ENCODE assay signal across 8 cellular contexts in genomic region chr20:44460795-44461141, GRCh38. TPM values are rescaled to one million over a fixed set of nuclear protein-coding genes. Genes with fewer than 3 reads are reported as not detected.
A peak's percentile ranks its signal among the peaks of the same experiment; 100 is the strongest.
DNase-seq lines count a peak whose midpoint lies in the region; ATAC-seq, FAIRE-seq and TF ChIP-seq lines count a peak whose summit lies in the region.

No MANE protein-coding gene starts in this region.

- SMC1A ChIA-PET in GM12878 (lab: Charles Lee; ENCODE audit: uncharacterized antibody, unreplicated experiment): interaction anchor here (1.1 kb wide), 1 partner anchor 16 kb away, joined by 3 read pairs; the partner anchor contains the start of gene TTPAL

- H3K36me3 ChIP-seq in GM12878 (ENCODE audit: control insufficient read depth in 2 of 2, insufficient read depth in 2 of 2, low read length in 1 of 2) (no peaks in the 10 kb centered on the region), mucosa of rectum (ENCODE audit: control insufficient read depth in 2 of 2, insufficient read depth in 2 of 2, low read length in 2 of 2) (no peaks in the 10 kb centered on the region)

- DNase-seq in NCI-H1436 (lab: John Stamatoyannopoulos, UW) (peak; percentile 34), NCI-H1436 treated with DMSO at 0.1 percent for 48 hours (lab: John Stamatoyannopoulos, UW) (no peak), NCI-H1694 (lab: John Stamatoyannopoulos, UW) (peak; percentile 35), GM12878 (ENCODE audit: low read depth, low spot score) (no peak), globus pallidus (ENCODE audit: low spot score) (no peak)
- no peak for DNase-seq in activated naive CD4-positive, alpha-beta T cell treated with Interleukin-2 at 50 U/mL for 16 hours
- no peak for DNase-seq in activated CD4-positive, alpha-beta T cell treated with anti-CD3 and anti-CD28 coated beads, Interleukin-2, amount 50 U/mL, for 1 hour

- peak; percentile 52 for FAIRE-seq in GM12878 (lab: Jason Lieb, UNC)

- WGBS in GM12878 (ENCODE audit: insufficient coverage, insufficient replicate concordance, low lambda C conversion rate, missing lambda C conversion rate): 0% methylated on average over 3 of the region's 3 CpGs

- H4K20me1 ChIP-seq in GM12878 (ENCODE audit: control insufficient read depth, insufficient read depth): no peaks in the 10 kb centered on the region

- no peaks in the 10 kb centered on the region for H3K79me2 ChIP-seq in GM12878 (ENCODE audit: control insufficient read depth, insufficient read depth, low read length)

- peak; percentile 52 for TF ChIP-seq RAD21 in GM12878 (IDR thresholded peaks at IDR 0.05; ENCODE audit: insufficient read depth, low read depth, low read length)

- no peak for TF ChIP-seq POLR2A in GM12878 (IDR thresholded peaks at IDR 0.05; ENCODE audit: low read depth, low read length)

- peak; percentile 24 to 51 (median 40); a peak in 5 of 6 replicates for TF ChIP-seq CTCF in GM12878 (IDR thresholded peaks at IDR 0.05 in 2 of 3, conservative IDR thresholded peaks at IDR 0.05 in 1 of 3; ENCODE audit: control insufficient read depth in 2 of 3, extremely low read depth in 1 of 3, insufficient read depth in 1 of 3, low read depth in 3 of 3, low read length in 3 of 3)

- intact Hi-C loops in GM12878 (cut with micrococcal nuclease; ENCODE audit: unreplicated experiment): loop anchor here (2.0 to 5.0 kb wide), 2 partner anchors 72 to 243 kb away; no protein-coding TSS in a partner anchor

- peak; percentile 64 for ATAC-seq in GM12878

- POLR2A ChIA-PET in GM12878 (lab: Charles Lee): no interaction called here

- H3K27me3 ChIP-seq in GM12878 (replicated peaks in 1 of 2; ENCODE audit: control insufficient read depth in 2 of 2, insufficient read depth in 2 of 2, low read length in 1 of 2) (no peaks in the 10 kb centered on the region), mucosa of rectum (ENCODE audit: control insufficient read depth in 2 of 2, insufficient read depth in 2 of 2, low read length in 2 of 2) (no peaks in the 10 kb centered on the region)

- H2AFZ ChIP-seq in GM12878 (ENCODE audit: control insufficient read depth, low read depth, low read length): no peak overlapping the region

- H3K9ac ChIP-seq in GM12878 (ENCODE audit: control insufficient read depth, insufficient read depth, low read length): no peak overlapping the region
- peak overlapping the region in 1 of 2 donors; percentile 55 for H3K9ac ChIP-seq in mucosa of rectum (ENCODE audit: low read depth in 1 of 2, low read length in 2 of 2)

- in situ Hi-C loops in GM12878 (cut with MboI): no loop called here

- RAD21 ChIA-PET in GM12878 (lab: Charles Lee; ENCODE audit: unreplicated experiment): interaction anchor here (1.0 kb wide), 1 partner anchor 77 kb away, joined by 3 read pairs; no protein-coding TSS in a partner anchor

- H3K4me3 ChIP-seq in GM12878: no peak overlapping the region
- no peak overlapping the region for H3K4me3 ChIP-seq in mucosa of rectum (ENCODE audit: low read length in 2 of 2)

- H3K27ac ChIP-seq in GM12878 (ENCODE audit: control insufficient read depth, insufficient read depth) (no peak overlapping the region), mucosa of rectum (ENCODE audit: low read depth in 2 of 2, low read length in 2 of 2) (peak overlapping the region; percentile 69 to 87)

- no TSS peak for BruUV-seq in GM12878 (replicated peaks; lab: Mats Ljungman, UMichigan)

- no peaks in the 10 kb centered on the region for H3K4me1 ChIP-seq in GM12878 (ENCODE audit: control insufficient read depth, insufficient read depth, low read length)
- peaks cover 15 to 39% of the 10 kb centered on the region in 2 donors for H3K4me1 ChIP-seq in mucosa of rectum (ENCODE audit: control insufficient read depth in 2 of 2, insufficient read depth in 2 of 2, low read length in 2 of 2)

- no peaks in the 10 kb centered on the region for H3K9me3 ChIP-seq in GM12878 (replicated peaks; ENCODE audit: control insufficient read depth, insufficient read depth, low read length)
- H3K9me3 ChIP-seq in mucosa of rectum (ENCODE audit: control insufficient read depth in 2 of 2, low read length in 2 of 2): no peaks in the 10 kb centered on the region

- H3K4me2 ChIP-seq in GM12878 (ENCODE audit: control insufficient read depth, insufficient read depth): no peak overlapping the region

- no peak for TF ChIP-seq EP300 in GM12878 (IDR thresholded peaks at IDR 0.05; ENCODE audit: borderline replicate concordance in 1 of 2, control insufficient read depth in 1 of 2, low read depth in 2 of 2, low read length in 2 of 2)

- CTCF ChIA-PET in GM12878 (lab: Yijun Ruan, JAX): interaction anchor here (1.1 to 3.3 kb wide), 10 partner anchors 8 to 243 kb away, joined by 3 to 11 read pairs (median 4); partner anchors contain the start of gene TTPAL

TF ChIP-seq in GM12878, 131 proteins besides CTCF, POLR2A, EP300 and RAD21:
- TF ChIP-seq RFX5 (IDR thresholded peaks at IDR 0.05; ENCODE audit: low read depth, low read length): no peak
- TF ChIP-seq SMC3 (IDR thresholded peaks at IDR 0.05; ENCODE audit: borderline replicate concordance, low read length): peak; percentile 62

RNA-seq across cellular contexts. Expression of gene TTPAL, which starts 14.9 kb away (rescaled TPM):
- total RNA-seq in GM12878 (2013; cell fraction: nucleolus; rRNA removed): 6.5 TPM in 2 replicates
- total RNA-seq in GM12878 (2014; rRNA removed) (9.2 and 9.4 TPM in 2 replicates), GM12878 (2014; rRNA removed; fragmentation: Illumina TruSeq; extraction: Trizol) (9.2 and 9.3 TPM in 2 replicates), GM12878 (2021) (17.1 and 17.8 TPM in 2 replicates)
- polyA plus RNA-seq in GM12878 (2011; ENCODE audit: low read depth): 6.7 TPM
- polyA plus RNA-seq in GM12878 (2011; rRNA removed) (3.9 and 5.2 TPM in 2 replicates), GM12878 (2014; fragmentation: Illumina TruSeq; extraction: Trizol) (14.4 and 15.4 TPM in 2 replicates), GM12878 (2014; fragmentation: Nextera tagmentation; extraction: Ambion mirVana) (1 to 10 TPM; 4.0 to 4.3 TPM), GM12878 (2014; rRNA removed) (8.5 and 8.7 TPM in 2 replicates), GM12878 (2016; fragmentation: Nextera tagmentation; extraction: Ambion mirVana) (10 to 100 TPM; 19.7 to 24.0 TPM)
- polyA plus RNA-seq in GM12878 (2011; cell fraction: cytosol; rRNA removed): 4.3 and 4.8 TPM in 2 replicates
- 4.6 and 7.0 TPM in 2 replicates for polyA plus RNA-seq in GM12878 (2011; cell fraction: nucleus; rRNA removed)
- polyA plus RNA-seq in GM12878 (2012): 6.3 and 7.4 TPM in 2 replicates
- polyA minus RNA-seq in GM12878 (2011; rRNA and poly(A)+ RNA removed): 6.1 and 8.4 TPM in 2 replicates
- 0.94 and 3.3 TPM in 2 replicates for polyA minus RNA-seq in GM12878 (2011; cell fraction: cytosol; rRNA and poly(A)+ RNA removed)
- 3.4 and 4.7 TPM in 2 replicates for polyA minus RNA-seq in GM12878 (2011; cell fraction: nucleus; rRNA and poly(A)+ RNA removed)

Comparison
In these comparisons a context has a peak if more than half of its experiments do, and no peak if none do; other contexts are left out.
1. DNase-seq: peak in NCI-H1436 (single experiment) and NCI-H1694 (single experiment); none in NCI-H1436 treated with DMSO at 0.1 percent for 48 hours (single experiment), GM12878 (single experiment), globus pallidus (single experiment), activated naive CD4-positive, alpha-beta T cell treated with Interleukin-2 at 50 U/mL for 16 hours (single experiment) and activated CD4-positive, alpha-beta T cell treated with anti-CD3 and anti-CD28 coated beads, Interleukin-2, amount 50 U/mL, for 1 hour (single experiment).